Comparison of ENCODE assay signal across 10 cellular contexts in genomic region chr14:23468704-23469126, GRCh38. TPM values are rescaled to one million over a fixed set of nuclear protein-coding genes. Genes with fewer than 3 reads are reported as not detected.
A peak's percentile ranks its signal among the peaks of the same experiment; 100 is the strongest.
DNase-seq lines count a peak whose midpoint lies in the region; FAIRE-seq and TF ChIP-seq lines count a peak whose summit lies in the region.
"Had no signal": no experiment of that assay in that cellular context is flagged by ENCODE, and none has a peak within 500 bp of the region (broad histone marks: within the 10 kb centered on the region; RNA-seq: fewer than 3 reads in every experiment).

No MANE protein-coding gene starts in this region.

- no peak overlapping the region for H4K91ac ChIP-seq in H9 (ENCODE audit: insufficient read length, low read depth, low read length)

- no peak overlapping the region for H3K56ac ChIP-seq in H9 (ENCODE audit: insufficient read length, low read depth, low read length)

- H3K9me3 ChIP-seq in H9 (ENCODE audit: control insufficient read depth, low read depth, low read length) = no peaks in the 10 kb centered on the region
- H3K9me3 ChIP-seq in hepatocyte (ENCODE audit: low read depth) = no peaks in the 10 kb centered on the region
- H3K9me3 ChIP-seq in stomach = no peaks in the 10 kb centered on the region

- H4K20me1 ChIP-seq in H9 (ENCODE audit: control insufficient read depth, insufficient read depth, insufficient read length) = no peaks in the 10 kb centered on the region
- no peaks in the 10 kb centered on the region for H4K20me1 ChIP-seq in hepatocyte (ENCODE audit: insufficient read depth, poor library complexity, severe bottlenecking)

- peaks cover 11% of the 10 kb centered on the region for H3K27me3 Mint-ChIP-seq in H9 (ENCODE audit: low read depth)

- no peak overlapping the region for H3K4ac ChIP-seq in H9 (ENCODE audit: low read depth, low read length)

- H2BK5ac ChIP-seq in H9 (ENCODE audit: insufficient read length, low read length) = no peak overlapping the region

- peak overlapping the region; percentile 62; the same call in 1 of the 2 replicates for H3K14ac ChIP-seq in H9 (ENCODE audit: insufficient read depth, low read length)

- peak overlapping the region; percentile 83 for H4K5ac ChIP-seq in H9 (ENCODE audit: insufficient read length, low read depth, low read length)

- no peak overlapping the region for H4K8ac ChIP-seq in H9 (replicated peaks; ENCODE audit: insufficient read length, low read depth, low read length)

- DNase-seq in H9 (no peak), hepatocyte (ENCODE audit: low spot score) (no peak), stomach (no peak), NOMO-1 (lab: John Stamatoyannopoulos, UW; ENCODE audit: unreplicated experiment in 2 of 2) (no peak), NCI-H187 treated with DMSO at 0.1 percent for 48 hours (lab: John Stamatoyannopoulos, UW) (no peak), D721Med (ENCODE audit: insufficient read length, low spot score) (no peak), NCI-H2081 (lab: John Stamatoyannopoulos, UW) (no peak)

- H3K79me2 ChIP-seq in H9 (ENCODE audit: insufficient read depth, low read length) = peaks cover 3% of the 10 kb centered on the region; the same call in 1 of the 2 replicates
- H3K79me2 ChIP-seq in hepatocyte = peaks cover 17% of the 10 kb centered on the region

- no peaks in the 10 kb centered on the region for H3K9me2 ChIP-seq in hepatocyte (replicated peaks; ENCODE audit: insufficient read depth)

- H3K36me3 ChIP-seq in hepatocyte (replicated peaks; ENCODE audit: insufficient read depth, low read depth) (no peaks in the 10 kb centered on the region), stomach (peaks cover 20 to 31% (median 30%) of the 10 kb centered on the region in 4 donors)

- intact Hi-C loops in stomach (cut with DNase I; ENCODE audit: low total_unique reads) = loop anchor here (10.0 kb wide), 1 partner anchor 144 kb away; the partner anchor contains the start of gene PABPN1

- H3K4me3 ChIP-seq in WI38 (ENCODE audit: low read depth, low read length) (peak overlapping the region; percentile 37), hepatocyte (no peak overlapping the region), stomach (peak overlapping the region; percentile 38 to 100 (median 90))

- H3K4me2 ChIP-seq in H9 (ENCODE audit: insufficient read depth, insufficient read length, low read length) = peak overlapping the region; percentile 27
- peak overlapping the region; percentile 60 for H3K4me2 ChIP-seq in hepatocyte

- TF ChIP-seq EP300 in stomach (IDR thresholded peaks at IDR 0.05) = no peak

- H2AFZ ChIP-seq in H9 (ENCODE audit: low read length) = no peak overlapping the region
- H2AFZ ChIP-seq in hepatocyte = peak overlapping the region; percentile 79

- no peak overlapping the region for H2AK5ac ChIP-seq in H9 (ENCODE audit: insufficient read length, low read length)

- H3K9ac ChIP-seq in H9 (ENCODE audit: extremely low read depth, insufficient read length, low read length) = peak overlapping the region; percentile 41

- no peak overlapping the region for H3K27ac ChIP-seq in H9 (ENCODE audit: insufficient read length, low read depth, low read length)
- H3K27ac ChIP-seq in hepatocyte = peak overlapping the region; percentile 53
- H3K27ac ChIP-seq in stomach = peak overlapping the region; percentile 47 to 91 (median 85)

- no peak overlapping the region for H3K4me3 Mint-ChIP-seq in H9
- H3K4me3 Mint-ChIP-seq: activated T-helper 1 cell treated with anti-CD3 and anti-CD28 coated beads, Interleukin-12 subunit alpha, Interleukin-12 subunit beta, Interleukin-2, Interleukin-4 antibody, amounts not matched to agents 30 ng/mL and 10 ng/mL and 1 ng/mL, durations not matched to agents 14 hours and 24 hours and 36 hours had no signal

- H3K9me3 Mint-ChIP-seq in H9 = no peaks in the 10 kb centered on the region
- H3K9me3 Mint-ChIP-seq: activated T-helper 1 cell treated with anti-CD3 and anti-CD28 coated beads, Interleukin-12 subunit alpha, Interleukin-12 subunit beta, Interleukin-2, Interleukin-4 antibody, amounts not matched to agents 30 ng/mL and 10 ng/mL and 1 ng/mL, durations not matched to agents 14 hours and 24 hours and 36 hours had no signal

- no peak overlapping the region for H3K23ac ChIP-seq in H9 (ENCODE audit: insufficient read length, low read depth, low read length)

- no peak overlapping the region for H3T11ph ChIP-seq in H9 (ENCODE audit: low read length)

- H3K23me2 ChIP-seq in H9 (ENCODE audit: insufficient read length, low read depth, low read length, poor library complexity, severe bottlenecking) = peaks cover 3% of the 10 kb centered on the region

- TF ChIP-seq CTCF in H9 (conservative IDR thresholded peaks at IDR 0.05) (no peak), WI38 (IDR thresholded peaks at IDR 0.05; ENCODE audit: low read depth, low read length) (no peak), hepatocyte (IDR thresholded peaks at IDR 0.05; ENCODE audit: poor library complexity) (no peak), stomach (IDR thresholded peaks at IDR 0.05) (no peak), D721Med (IDR thresholded peaks at IDR 0.05; ENCODE audit: insufficient read depth, missing control alignments) (no peak)

- H3K79me1 ChIP-seq in H9 (ENCODE audit: insufficient read depth, low read depth, low read length, poor library complexity, severe bottlenecking) = no peaks in the 10 kb centered on the region

- peaks cover 0 to 4% of the 10 kb centered on the region in 2 experiments; a peak in 2 of 4 replicates for H3K4me1 Mint-ChIP-seq in H9

- H3K36me3 Mint-ChIP-seq in H9 (ENCODE audit: insufficient read depth in 1 of 3, low read depth in 3 of 3) = peaks cover 14 to 30% (median 26%) of the 10 kb centered on the region in 3 experiments; a peak in 6 of 7 replicates

- no peak overlapping the region; a peak in 1 of 7 replicates for H3K27ac Mint-ChIP-seq in H9
- H3K27ac Mint-ChIP-seq: activated T-helper 1 cell treated with anti-CD3 and anti-CD28 coated beads, Interleukin-12 subunit alpha, Interleukin-12 subunit beta, Interleukin-2, Interleukin-4 antibody, amounts not matched to agents 30 ng/mL and 10 ng/mL and 1 ng/mL, durations not matched to agents 14 hours and 24 hours and 36 hours had no signal

- no peak for FAIRE-seq in D721Med (lab: Jason Lieb, UNC)

- TF ChIP-seq POLR2A in stomach (IDR thresholded peaks at IDR 0.05) = no peak

- H3K27me3 ChIP-seq in H9 (ENCODE audit: insufficient read depth, low read length) = no peaks in the 10 kb centered on the region
- H3K27me3 ChIP-seq in hepatocyte = no peaks in the 10 kb centered on the region
- no peaks in the 10 kb centered on the region for H3K27me3 ChIP-seq in stomach

- peak overlapping the region; percentile 64 for H3K18ac ChIP-seq in H9 (ENCODE audit: insufficient read length, low read depth, low read length)

- H2BK15ac ChIP-seq in H9 (ENCODE audit: low read depth, low read length) = no peak overlapping the region

- no peak overlapping the region for H2BK20ac ChIP-seq in H9 (ENCODE audit: low read depth, low read length, poor library complexity, severe bottlenecking)

- WGBS in H9 (ENCODE audit: extremely low coverage, insufficient read length, low lambda C conversion rate) = no CpG with 5 or more reads among the region's 15 CpGs
- 85% methylated on average over 15 of the region's 15 CpGs for WGBS in hepatocyte (ENCODE audit: low lambda C conversion rate, missing lambda C conversion rate)
- 77 to 85% (median 82%) methylated on average over 15 of the region's 15 CpGs for WGBS in stomach, 5 donors

- H2BK120ac ChIP-seq in H9 (ENCODE audit: low read depth, low read length, poor library complexity, severe bottlenecking) = no peak overlapping the region

- no peaks in the 10 kb centered on the region for H3K4me1 ChIP-seq in H9 (ENCODE audit: insufficient read depth, low read length)
- H3K4me1 ChIP-seq in hepatocyte (ENCODE audit: insufficient read depth) = peaks cover 6% of the 10 kb centered on the region
- H3K4me1 ChIP-seq in stomach = peaks cover 11 to 20% (median 11%) of the 10 kb centered on the region in 4 donors

- no peak overlapping the region for H2BK12ac ChIP-seq in H9 (ENCODE audit: insufficient read length, low read depth, low read length)

RNA-seq across cellular contexts. Expression of gene NGDN, which starts 0.8 kb away (rescaled TPM):
- total RNA-seq in H9 (2021) (51.7 and 53.1 TPM in 2 replicates), hepatocyte (39.5 and 47.6 TPM in 2 replicates), stomach (10 to 100 TPM in 4 of 5 donors, 1 to 10 TPM in 1; 3.5 to 72.7 (median 20.3) TPM)
- polyA plus RNA-seq in hepatocyte (47.2 and 51.3 TPM in 2 replicates), stomach (10 to 100 TPM; 27.6 to 38.5 (median 35.7) TPM)

RNA-seq across cellular contexts. Expression of gene MYH7, which starts 33.3 kb away (rescaled TPM):
- total RNA-seq in H9 (2021) (not detected in 2 replicates), hepatocyte (0.04 TPM in 1 of 2 replicates, not detected in the other), stomach (under 1 TPM in 1 of 5 donors, not detected in 4; 0.73 TPM)
- polyA plus RNA-seq in hepatocyte (0.23 TPM in 1 of 2 replicates, not detected in the other), stomach (1 to 10 TPM in 2 of 3 donors, under 1 TPM in 1; 0.23 to 4.9 (median 4.0) TPM)
- total RNA-seq: renal cortical epithelial cell had no signal
